Comparison of ENCODE assay signal across 8 cellular contexts in the genomic region with DNA sequence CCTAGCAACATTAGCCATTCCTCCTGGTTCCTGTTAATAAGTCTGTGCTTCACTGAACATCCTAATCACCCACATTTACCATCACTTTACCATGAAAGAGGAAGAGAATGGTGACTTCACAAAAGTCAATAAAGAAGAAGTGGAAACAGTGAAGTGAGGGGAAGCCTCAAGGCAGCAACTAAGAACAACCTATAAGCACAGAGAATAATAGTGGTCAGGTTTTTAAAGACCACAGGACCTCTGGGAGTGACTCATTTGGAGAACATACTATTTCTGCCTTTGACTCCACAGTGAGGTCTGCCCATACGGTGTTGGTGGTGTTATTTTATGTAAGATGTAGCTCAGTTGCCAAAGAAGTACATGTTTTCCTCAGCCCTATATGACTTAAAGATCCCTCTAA.
DNase-seq lines count a peak whose midpoint lies in the region; ATAC-seq lines count a peak whose summit lies in the region.

No MANE protein-coding gene starts in this region.

- peaks cover 12% of the 10 kb centered on the region for H3K4me1 ChIP-seq in CD4-positive, CD25-positive, alpha-beta regulatory T cell (ENCODE audit: control insufficient read depth, insufficient read depth, low read length, poor library complexity, severe bottlenecking)
- H3K4me1 ChIP-seq in mesendoderm (ENCODE audit: control insufficient read depth, low read depth, low read length) = no peaks in the 10 kb centered on the region

- no peaks in the 10 kb centered on the region for H3K36me3 Mint-ChIP-seq in CD4-positive, CD25-positive, alpha-beta regulatory T cell

- no peak overlapping the region for H2BK120ac ChIP-seq in mesendoderm (ENCODE audit: low read depth, low read length)

- no peak overlapping the region for H3K18ac ChIP-seq in mesendoderm (ENCODE audit: low read length)

- no peak overlapping the region for H3K4me2 ChIP-seq in mesendoderm (ENCODE audit: low read length)

- H3K23ac ChIP-seq in mesendoderm (ENCODE audit: low read length) = no peak overlapping the region

- no peak overlapping the region for H2BK5ac ChIP-seq in mesendoderm (ENCODE audit: low read length)

- H3K4me1 Mint-ChIP-seq in CD4-positive, CD25-positive, alpha-beta regulatory T cell = peaks cover 21 to 42% (median 22%) of the 10 kb centered on the region in 4 donors

- no peak overlapping the region for H2BK15ac ChIP-seq in mesendoderm (replicated peaks; ENCODE audit: low read depth)

- peak overlapping the region; percentile 4 to 94 (median 74) for H3K27ac Mint-ChIP-seq in CD4-positive, CD25-positive, alpha-beta regulatory T cell

- no peaks in the 10 kb centered on the region for H3K27me3 Mint-ChIP-seq in CD4-positive, CD25-positive, alpha-beta regulatory T cell

- H3K36me3 ChIP-seq in CD4-positive, CD25-positive, alpha-beta regulatory T cell (ENCODE audit: control insufficient read depth, insufficient read depth, low read length) = no peaks in the 10 kb centered on the region
- H3K36me3 ChIP-seq in mesendoderm (ENCODE audit: control insufficient read depth, insufficient read depth, low read length) = no peaks in the 10 kb centered on the region

- H2AK5ac ChIP-seq in mesendoderm (ENCODE audit: low read length) = no peak overlapping the region

- H3K4ac ChIP-seq in mesendoderm (ENCODE audit: low read depth, low read length) = no peak overlapping the region

- no peak overlapping the region for H4K5ac ChIP-seq in mesendoderm (ENCODE audit: low read length)

- no peaks in the 10 kb centered on the region for H3K27me3 ChIP-seq in CD4-positive, CD25-positive, alpha-beta regulatory T cell (ENCODE audit: control insufficient read depth, insufficient read depth, low read length)
- no peaks in the 10 kb centered on the region for H3K27me3 ChIP-seq in mesendoderm (ENCODE audit: insufficient read depth, low read length, poor library complexity)

- H3K79me1 ChIP-seq in mesendoderm (ENCODE audit: low read length) = no peaks in the 10 kb centered on the region

- no peak overlapping the region for H3K27ac ChIP-seq in CD4-positive, CD25-positive, alpha-beta regulatory T cell (ENCODE audit: insufficient read depth, low read length, poor library complexity, severe bottlenecking)
- no peak overlapping the region for H3K27ac ChIP-seq in mesendoderm (ENCODE audit: low read depth, low read length)

- H3K9ac ChIP-seq in mesendoderm (ENCODE audit: low read length) = no peak overlapping the region

- no peaks in the 10 kb centered on the region for H3K79me2 ChIP-seq in mesendoderm (ENCODE audit: control insufficient read depth, insufficient read depth, low read length)

- H3K9me3 ChIP-seq in CD4-positive, CD25-positive, alpha-beta regulatory T cell (ENCODE audit: control insufficient read depth in 2 of 2, low read length in 2 of 2) = no peaks in the 10 kb centered on the region

- H3K9me3 Mint-ChIP-seq in CD4-positive, CD25-positive, alpha-beta regulatory T cell = no peaks in the 10 kb centered on the region

- peak overlapping the region; percentile 54 for H3K4me3 ChIP-seq in CD4-positive, CD25-positive, alpha-beta regulatory T cell (ENCODE audit: low read depth, low read length)
- H3K4me3 ChIP-seq in mesendoderm (ENCODE audit: low read length) = no peak overlapping the region

- H3K4me3 Mint-ChIP-seq in CD4-positive, CD25-positive, alpha-beta regulatory T cell = no peak overlapping the region

- peak in 1 of 3 donors; percentile 59 for DNase-seq in CD4-positive, CD25-positive, alpha-beta regulatory T cell
- DNase-seq in UCSD-AML1 (lab: John Stamatoyannopoulos, UW; ENCODE audit: unreplicated experiment) (peak; percentile 16), mesendoderm (peak; percentile 12), T1000 (lab: John Stamatoyannopoulos, UW) (no peak), NCI-H1105 (lab: John Stamatoyannopoulos, UW) (no peak), GOT3 (lab: John Stamatoyannopoulos, UW) (no peak)

- H4K8ac ChIP-seq in mesendoderm (ENCODE audit: low read depth, low read length) = no peak overlapping the region

- no peak overlapping the region for H3K56ac ChIP-seq in mesendoderm (ENCODE audit: low read length)

- no CpG with 5 or more reads among the region's 1 CpG for WGBS in mesendoderm (ENCODE audit: extremely low coverage, insufficient coverage, low lambda C conversion rate)

- peak; percentile 50 to 60 for ATAC-seq in CD4-positive, CD25-positive, alpha-beta regulatory T cell (ENCODE audit: low read depth in 2 of 2)
- peak; percentile 87 for ATAC-seq in GM19397 (IDR thresholded peaks at IDR 0.05; ENCODE audit: unreplicated experiment)
- ATAC-seq in HG03378 (IDR thresholded peaks at IDR 0.05; ENCODE audit: unreplicated experiment) = peak; percentile 93

Comparison
In these comparisons a context has a peak if more than half of its experiments do, and no peak if none do; other contexts are left out.
1. DNase-seq: peak in UCSD-AML1 (single experiment) and mesendoderm (single experiment); none in T1000 (single experiment), NCI-H1105 (single experiment) and GOT3 (single experiment).
2. Peak in every context shown above with its lines, with median percentiles within 50 percentile points of each other: ATAC-seq.